8 cellular contexts compared by ENCODE assay signal in genomic region chr1:47507921-47508894, GRCh38.
DNase-seq lines count a peak whose midpoint lies in the region; ATAC-seq, FAIRE-seq and TF ChIP-seq lines count a peak whose summit lies in the region.

No MANE protein-coding gene starts in this region.

- DNase-seq in NT2/D1 (ENCODE audit: low read depth, low spot score) (no peak), bronchial epithelial cell (ENCODE audit: low read depth) (no peak), memory B cell (ENCODE audit: low spot score in 2 of 2) (peak in 1 of 2 donors; percentile 15), ACHN (no peak), medulla oblongata (ENCODE audit: extremely low spot score) (no peak)

- H3K4me3 Mint-ChIP-seq in memory B cell: peak overlapping the region; percentile 71
- peak overlapping the region; percentile 64 for H3K4me3 Mint-ChIP-seq in stimulated activated memory B cell treated with anti-CD40 and anti-IgM and Interleukin-4, amounts not matched to agents 10 μg/mL and 1 μg/mL and 100 μg/mL, for 72 hours

- H3K27me3 Mint-ChIP-seq in memory B cell: peaks cover 30% of the 10 kb centered on the region
- peaks cover 53% of the 10 kb centered on the region for H3K27me3 Mint-ChIP-seq in stimulated activated memory B cell treated with anti-CD40 and anti-IgM and Interleukin-4, amounts not matched to agents 10 μg/mL and 1 μg/mL and 100 μg/mL, for 72 hours

- no peak for TF ChIP-seq CTCF in bronchial epithelial cell (IDR thresholded peaks at IDR 0.05; ENCODE audit: insufficient read depth, low read length, severe bottlenecking)

- peaks cover 3% of the 10 kb centered on the region for H3K36me3 Mint-ChIP-seq in memory B cell
- H3K36me3 Mint-ChIP-seq in stimulated activated memory B cell treated with anti-CD40 and anti-IgM and Interleukin-4, amounts not matched to agents 10 μg/mL and 1 μg/mL and 100 μg/mL, for 72 hours: no peaks in the 10 kb centered on the region

- H3K4me1 Mint-ChIP-seq in memory B cell: no peaks in the 10 kb centered on the region
- peaks cover 4% of the 10 kb centered on the region for H3K4me1 Mint-ChIP-seq in stimulated activated memory B cell treated with anti-CD40 and anti-IgM and Interleukin-4, amounts not matched to agents 10 μg/mL and 1 μg/mL and 100 μg/mL, for 72 hours

- no peak for FAIRE-seq in bronchial epithelial cell (lab: Jason Lieb, UNC)

- H3K9ac ChIP-seq in NT2/D1 (ENCODE audit: insufficient read length, low read depth): peak overlapping the region; percentile 62

- peaks cover 3% of the 10 kb centered on the region for H3K4me1 ChIP-seq in NT2/D1 (ENCODE audit: insufficient read depth, insufficient read length)

- H3K4me3 ChIP-seq in NT2/D1 (ENCODE audit: insufficient read length, low read depth): peak overlapping the region; percentile 53
- peak overlapping the region; percentile 8 for H3K4me3 ChIP-seq in bronchial epithelial cell (ENCODE audit: low read depth, low read length)

- H3K9me3 ChIP-seq in NT2/D1 (ENCODE audit: insufficient read depth, low read length): peaks cover 2% of the 10 kb centered on the region; the same call in 1 of the 2 replicates

- H3K36me3 ChIP-seq in NT2/D1 (ENCODE audit: insufficient read depth, insufficient read length, low read length) (no peaks in the 10 kb centered on the region), bronchial epithelial cell (ENCODE audit: control insufficient read depth, insufficient read depth, low read length) (no peaks in the 10 kb centered on the region)

- peaks cover 5% of the 10 kb centered on the region for H3K9me3 Mint-ChIP-seq in memory B cell
- peaks cover 11% of the 10 kb centered on the region for H3K9me3 Mint-ChIP-seq in stimulated activated memory B cell treated with anti-CD40 and anti-IgM and Interleukin-4, amounts not matched to agents 10 μg/mL and 1 μg/mL and 100 μg/mL, for 72 hours

- H3K27me3 ChIP-seq in NT2/D1 (ENCODE audit: insufficient read depth, insufficient read length): peaks cover 52% of the 10 kb centered on the region
- H3K27me3 ChIP-seq in bronchial epithelial cell (ENCODE audit: control insufficient read depth, insufficient read depth, low read length): peaks cover 21% of the 10 kb centered on the region

- in situ Hi-C loops in ACHN (cut with HindIII; ENCODE audit: low pct_ligation_motif_present, low pct_unique_long_range_greater_than_20kb, low sequenced_read_pairs): no loop called here

- no peak overlapping the region for H3K27ac Mint-ChIP-seq in memory B cell
- H3K27ac Mint-ChIP-seq in stimulated activated memory B cell treated with anti-CD40 and anti-IgM and Interleukin-4, amounts not matched to agents 10 μg/mL and 1 μg/mL and 100 μg/mL, for 72 hours: no peak overlapping the region

- ATAC-seq in GM19395 (IDR thresholded peaks at IDR 0.05; ENCODE audit: unreplicated experiment) (peak; percentile 52), memory B cell (ENCODE audit: low read depth) (peak; percentile 44), HG03108 (IDR thresholded peaks at IDR 0.05; ENCODE audit: unreplicated experiment) (no peak)
- ATAC-seq in stimulated activated memory B cell treated with anti-CD40 and anti-IgM and Interleukin-4, amounts not matched to agents 10 μg/mL and 1 μg/mL and 100 μg/mL, for 72 hours: peak; percentile 62
